14 cellular contexts compared by ENCODE assay signal in the genomic region with DNA sequence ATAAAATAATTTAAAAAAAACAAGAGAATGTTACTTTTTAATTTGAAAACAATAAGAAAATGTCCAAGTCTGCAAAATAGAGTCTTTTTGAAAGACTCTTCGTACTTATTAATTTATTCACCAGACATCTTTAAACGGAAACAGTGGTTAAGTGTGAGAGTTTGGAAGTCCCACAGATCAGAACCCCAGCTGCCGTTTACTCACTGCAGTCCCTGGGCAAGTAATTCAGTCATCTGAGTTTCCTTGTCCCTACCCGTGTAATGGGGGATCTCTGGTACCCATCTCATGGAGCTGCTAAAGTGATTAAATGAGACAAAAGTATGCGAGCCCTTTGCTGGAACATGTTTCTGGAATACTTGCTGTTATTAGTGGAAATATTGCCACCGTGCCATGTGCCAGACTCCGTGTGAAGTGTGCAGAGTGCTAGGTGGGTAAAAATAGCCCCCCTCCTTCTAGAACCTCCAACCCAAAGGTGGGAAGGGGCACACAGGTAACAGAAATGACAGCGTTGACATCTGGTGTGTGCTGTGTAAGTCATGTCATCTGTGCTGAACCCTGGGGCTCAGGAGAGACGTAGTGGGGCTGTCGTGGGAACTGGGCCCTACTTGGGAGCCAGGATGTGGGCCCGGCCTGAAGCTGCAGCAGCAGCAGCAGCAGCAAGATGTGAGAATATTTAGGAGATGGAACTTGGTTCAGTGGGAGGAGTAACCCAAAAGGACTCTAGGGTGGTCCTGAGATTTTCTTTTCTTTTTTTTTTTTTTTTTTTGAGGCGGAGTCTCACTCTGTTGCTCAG.
DNase-seq lines count a peak whose midpoint lies in the region; ATAC-seq, FAIRE-seq and TF ChIP-seq lines count a peak whose summit lies in the region.
"Had no signal": no experiment of that assay in that cellular context is flagged by ENCODE, and none has a peak within 500 bp of the region (broad histone marks: within the 10 kb centered on the region; RNA-seq: fewer than 3 reads in every experiment).

No MANE protein-coding gene starts in this region.

- POLR2A ChIA-PET in RWPE1 (lab: Yijun Ruan, JAX; ENCODE audit: low non-redundant PET), result interaction anchor here (0.6 kb wide), 2 partner anchors 94 to 119 kb away, joined by 3 to 5 read pairs; no protein-coding TSS in a partner anchor

- H3K36me3 ChIP-seq in tibial artery, result no peaks in the 10 kb centered on the region

- TF ChIP-seq CTCF in 22Rv1 (IDR thresholded peaks at IDR 0.05), result no peak
- no peak for TF ChIP-seq CTCF in RWPE1 (conservative IDR thresholded peaks at IDR 0.05; ENCODE audit: low read depth)
- TF ChIP-seq CTCF in tibial artery (IDR thresholded peaks at IDR 0.05), result no peak

- peak; percentile 45 for DNase-seq in GM12892 (ENCODE audit: insufficient read length)
- no peak for DNase-seq in RWPE1 (ENCODE audit: low spot score)
- DNase-seq in right cardiac atrium, result no peak
- no peak for DNase-seq in tibial artery
- DNase-seq in DMS53 treated with DMSO at 0.1 percent for 48 hours (lab: John Stamatoyannopoulos, UW; ENCODE audit: unreplicated experiment), result no peak
- DNase-seq: dorsolateral prefrontal cortex; erythroblast; H7; NCI-H1105; NK-92 treated with Interleukin-12 subunit alpha and Interleukin-12 subunit beta, amount 100 ng/mL, for 24 hours had no signal

- H3K9me3 ChIP-seq in right cardiac atrium (ENCODE audit: control insufficient read depth, low read length) (no peaks in the 10 kb centered on the region), tibial artery (no peaks in the 10 kb centered on the region)

- FAIRE-seq in GM12892 (lab: Jason Lieb, UNC), result peak; percentile 14
- FAIRE-seq: G401.6 had no signal

- CTCF ChIA-PET in RWPE1 (lab: Yijun Ruan, JAX), result interaction anchor here (0.6 kb wide), 1 partner anchor 37 kb away, joined by 3 read pairs; no protein-coding TSS in a partner anchor

- WGBS in right cardiac atrium, result 73% methylated on average over 12 of the region's 12 CpGs

- H3K4me3 ChIP-seq in right cardiac atrium (ENCODE audit: low read length) (no peak overlapping the region), tibial artery (no peak overlapping the region)
- H3K4me3 ChIP-seq: dorsolateral prefrontal cortex had no signal

- ATAC-seq in right cardiac atrium (no peak), HG03457 (IDR thresholded peaks at IDR 0.05; ENCODE audit: unreplicated experiment) (no peak), HG02840 (IDR thresholded peaks at IDR 0.05; ENCODE audit: low FRiP score, unreplicated experiment) (no peak)

- no peak for TF ChIP-seq POLR2A in GM12892 (IDR thresholded peaks at IDR 0.05; ENCODE audit: low read depth, low read length)

- H3K4me1 ChIP-seq in right cardiac atrium (ENCODE audit: control insufficient read depth, insufficient read depth, low read length), result peaks cover 9% of the 10 kb centered on the region
- peaks cover 0 to 12% (median 2%) of the 10 kb centered on the region in 4 donors for H3K4me1 ChIP-seq in tibial artery

- H3K27me3 ChIP-seq in right cardiac atrium (ENCODE audit: control insufficient read depth, insufficient read depth), result no peaks in the 10 kb centered on the region
- no peaks in the 10 kb centered on the region for H3K27me3 ChIP-seq in tibial artery
- H3K27me3 ChIP-seq: dorsolateral prefrontal cortex had no signal

- intact Hi-C loops in right cardiac atrium (cut with DNase I) (no loop called here), tibial artery (cut with DNase I; ENCODE audit: low total_unique reads) (no loop called here)

- peak overlapping the region; percentile 38; the same call in 1 of the 2 replicates for H3K27ac ChIP-seq in 22Rv1
- peak overlapping the region; percentile 27; the same call in 1 of the 2 replicates for H3K27ac ChIP-seq in RWPE1
- H3K27ac ChIP-seq in right cardiac atrium (ENCODE audit: low read length), result peak overlapping the region; percentile 42
- H3K27ac ChIP-seq in tibial artery, result no peak overlapping the region
- H3K27ac ChIP-seq: dorsolateral prefrontal cortex had no signal

Comparison
In these comparisons a context has a peak if more than half of its experiments do, and no peak if none do; other contexts are left out.
1. H3K27ac ChIP-seq: peak in 22Rv1 (single experiment), RWPE1 (single experiment) and right cardiac atrium (single experiment); none in tibial artery (0 of 2).